ENCODE assay signal across 20 cellular contexts in genomic region chr1:29732438-29732837, GRCh38.
DNase-seq lines count a peak whose midpoint lies in the region; ATAC-seq, FAIRE-seq and TF ChIP-seq lines count a peak whose summit lies in the region.
"Had no signal": no experiment of that assay in that cellular context is flagged by ENCODE, and none has a peak within 500 bp of the region (broad histone marks: within the 10 kb centered on the region; RNA-seq: fewer than 3 reads in every experiment).

No MANE protein-coding gene starts in this region.

- intact Hi-C loops in K562 (cut with micrococcal nuclease) (no loop called here), Right ventricle myocardium inferior (cut with DNase I) (no loop called here)

- H3K4me1 ChIP-seq in BLaER1 treated with 17β-estradiol and CSF1 and Interleukin-3, amounts not matched to agents 10 nM and 100 nM, result peaks cover 7 to 44% (median 19%) of the 10 kb centered on the region in 10 experiments; a peak in 19 of 20 replicates
- H3K4me1 ChIP-seq in GM23338 (ENCODE audit: insufficient read depth) (no peaks in the 10 kb centered on the region), K562 (replicated peaks in 1 of 2; ENCODE audit: control insufficient read depth in 2 of 2, insufficient read depth in 2 of 2, low read length in 2 of 2) (no peaks in the 10 kb centered on the region)
- H3K4me1 ChIP-seq: Caco-2 had no signal

- peak overlapping the region; percentile 12; the same call in 1 of the 2 replicates for H3K27ac Mint-ChIP-seq in GM23338
- H3K27ac Mint-ChIP-seq: CD4-positive, CD25-positive, alpha-beta regulatory T cell; HFFc6 had no signal

- no peak for ATAC-seq in GM23338
- no peak for ATAC-seq in K562
- ATAC-seq in Right ventricle myocardium inferior, result no peak
- ATAC-seq: Panc1, T-helper 17 cell had no signal

- H3K4me2 ChIP-seq in BLaER1 treated with 17β-estradiol and CSF1 and Interleukin-3, amounts not matched to agents 10 nM and 100 nM, result peak overlapping the region; percentile 3 to 95 (median 72); a peak in 19 of 22 replicates
- H3K4me2 ChIP-seq in GM23338 (no peak overlapping the region), K562 (ENCODE audit: insufficient read depth, low read length) (no peak overlapping the region)

- H3K4me3 ChIP-seq in BLaER1 treated with 17β-estradiol and CSF1 and Interleukin-3, amounts not matched to agents 10 nM and 100 nM, result 0 out of 20 replicates have a peak overlapping the region, but pooled peaks of 1 of the 10 experiments have one; percentile 30
- H3K4me3 ChIP-seq in GM23338 (no peak overlapping the region), K562 (no peak overlapping the region)

- no peak overlapping the region; the same call in 2 of the 3 replicates for H3K4me3 Mint-ChIP-seq in GM23338
- H3K4me3 Mint-ChIP-seq: HFFc6, T-helper 17 cell had no signal

- H4K20me1 ChIP-seq in BLaER1 treated with 17β-estradiol and CSF1 and Interleukin-3, amounts not matched to agents 10 nM and 100 nM, result 0 out of 22 replicates have a peak, but pooled peaks cover 0 to 4% (median 0%) of the 10 kb centered on the region in 11 experiments
- H4K20me1 ChIP-seq in GM23338 (replicated peaks; ENCODE audit: insufficient read depth) (no peaks in the 10 kb centered on the region), K562 (replicated peaks; ENCODE audit: control insufficient read depth, insufficient read depth, low read length) (no peaks in the 10 kb centered on the region; the same call in 1 of the 2 replicates)

- no TSS peak for BruUV-seq in K562 (replicated peaks; lab: Mats Ljungman, UMichigan)

- no peaks in the 10 kb centered on the region for H3F3A ChIP-seq in GM23338 (replicated peaks; ENCODE audit: low read depth)

- no peaks in the 10 kb centered on the region for H3K9me3 Mint-ChIP-seq in GM23338
- H3K9me3 Mint-ChIP-seq: HFFc6 had no signal

- H3K9ac ChIP-seq in BLaER1 treated with 17β-estradiol and CSF1 and Interleukin-3, amounts not matched to agents 10 nM and 100 nM, result peak overlapping the region in 2 of 11 experiments; percentile 16 to 35; a peak in 1 of 22 replicates
- H3K9ac ChIP-seq in K562 (ENCODE audit: insufficient read depth in 1 of 2, low read depth in 2 of 2, low read length in 2 of 2), result no peak overlapping the region

- no peak for TF ChIP-seq CTCF in GM23338 (conservative IDR thresholded peaks at IDR 0.05; ENCODE audit: low read depth in 2 of 2)
- no peak for TF ChIP-seq CTCF in K562 (IDR thresholded peaks at IDR 0.05 in 2 of 3, conservative IDR thresholded peaks at IDR 0.05 in 1 of 3; ENCODE audit: insufficient read depth in 2 of 3, low read depth in 1 of 3, low read length in 3 of 3)

- no peaks in the 10 kb centered on the region for H3K36me3 Mint-ChIP-seq in GM23338 (ENCODE audit: low read depth)
- H3K36me3 Mint-ChIP-seq: CD4-positive, CD25-positive, alpha-beta regulatory T cell had no signal

- CTCF ChIA-PET in K562 (lab: Yijun Ruan, JAX; ENCODE audit: low intra/inter-chr PET ratio), result no interaction called here

- DNase-seq in GM23338 (ENCODE audit: low spot score) (no peak), MV-4-11 (lab: John Stamatoyannopoulos, UW) (peak; percentile 87), K562 (ENCODE audit: extremely low read depth in 1 of 4, low spot score in 3 of 4) (no peak), Right ventricle myocardium inferior (ENCODE audit: missing footprints) (no peak)
- no peak for DNase-seq in activated T-cell treated with anti-CD3 and anti-CD28 coated beads, Interleukin-2, amount 50 U/mL, for 1 hour
- DNase-seq in activated CD4-positive, alpha-beta T cell treated with anti-CD3 and anti-CD28 coated beads, Interleukin-2, amount 50 U/mL, for 4 hours, result no peak
- DNase-seq: AML-193; Caco-2; CD4-positive, CD25-positive, alpha-beta regulatory T cell; HFFc6; Karpas-422; NCI-H1436; NCI-H2029; NCI-H2171; NCI-H446 treated with DMSO at 0.1 percent for 48 hours; NK-92 treated with Interleukin-12 subunit alpha and Interleukin-12 subunit beta, amount 100 ng/mL, for 24 hours; Right ventricle myocardium superior; T-helper 17 cell had no signal

- TF ChIP-seq POLR2A in K562 (conservative IDR thresholded peaks at IDR 0.05), result no peak

- FAIRE-seq in K562 (lab: Jason Lieb, UNC), result peak; percentile 67

- H3K9me2 ChIP-seq in GM23338 (ENCODE audit: insufficient read depth), result no peaks in the 10 kb centered on the region

- in situ Hi-C loops in K562 (cut with MboI), result no loop called here

- H2AFZ ChIP-seq in GM23338 (no peak overlapping the region), K562 (ENCODE audit: low read depth, low read length) (no peak overlapping the region)

- H3K27me3 Mint-ChIP-seq in GM23338 (ENCODE audit: insufficient read depth, low read depth, poor library complexity), result peaks cover 16% of the 10 kb centered on the region
- H3K27me3 Mint-ChIP-seq: CD4-positive, CD25-positive, alpha-beta regulatory T cell had no signal

- no peaks in the 10 kb centered on the region; the same call in 2 of the 3 replicates for H3K4me1 Mint-ChIP-seq in GM23338

- H3K27me3 ChIP-seq in BLaER1 treated with 17β-estradiol and CSF1 and Interleukin-3, amounts not matched to agents 10 nM and 100 nM, result no peaks in the 10 kb centered on the region
- H3K27me3 ChIP-seq in GM23338 (ENCODE audit: insufficient read depth) (no peaks in the 10 kb centered on the region), K562 (ENCODE audit: control insufficient read depth in 2 of 2, insufficient read depth in 2 of 2, low read length in 2 of 2) (no peaks in the 10 kb centered on the region)

- H3K36me3 ChIP-seq in BLaER1 treated with 17β-estradiol and CSF1 and Interleukin-3, amounts not matched to agents 10 nM and 100 nM, result no peaks in the 10 kb centered on the region
- H3K36me3 ChIP-seq in GM23338 (ENCODE audit: insufficient read depth) (no peaks in the 10 kb centered on the region), K562 (ENCODE audit: control insufficient read depth, insufficient read depth, low read length) (no peaks in the 10 kb centered on the region)

- H3K79me2 ChIP-seq in GM23338 (replicated peaks; ENCODE audit: insufficient read depth), result no peaks in the 10 kb centered on the region
- no peaks in the 10 kb centered on the region for H3K79me2 ChIP-seq in K562 (ENCODE audit: control insufficient read depth, insufficient read depth, low read length)

- WGBS in K562 (ENCODE audit: insufficient coverage, low coverage, missing lambda C conversion rate), result 3% methylated on average over 3 of the region's 3 CpGs

- no peak for TF ChIP-seq RAD21 in K562 (CRISPR knock-in tag; conservative IDR thresholded peaks at IDR 0.05 in 1 of 2, IDR thresholded peaks at IDR 0.05 in 1 of 2)

- POLR2A ChIA-PET in K562 (lab: Yijun Ruan, JAX), result no interaction called here

- H3K9me1 ChIP-seq in K562 (ENCODE audit: control insufficient read depth, insufficient read depth, low read length), result no peaks in the 10 kb centered on the region

- no peak for TF ChIP-seq EP300 in K562 (IDR thresholded peaks at IDR 0.05; ENCODE audit: low read length)

- H3K27ac ChIP-seq in BLaER1 treated with 17β-estradiol and CSF1 and Interleukin-3, amounts not matched to agents 10 nM and 100 nM, result peak overlapping the region in 8 of 11 experiments; percentile 36 to 64 (median 47); a peak in 11 of 22 replicates
- no peak overlapping the region for H3K27ac ChIP-seq in GM23338 (ENCODE audit: low read depth)
- H3K27ac ChIP-seq in K562 (ENCODE audit: extremely low read depth, low read depth, low read length), result no peak overlapping the region

- H3K9me3 ChIP-seq in BLaER1 treated with 17β-estradiol and CSF1 and Interleukin-3, amounts not matched to agents 10 nM and 100 nM (replicated peaks in 1 of 11), result no peaks in the 10 kb centered on the region
- H3K9me3 ChIP-seq in K562 (replicated peaks; ENCODE audit: control insufficient read depth, insufficient read depth, low read depth, low read length), result no peaks in the 10 kb centered on the region
- H3K9me3 ChIP-seq: Caco-2 had no signal

TF ChIP-seq in GM23338, 12 proteins besides CTCF, POLR2A, EP300 and RAD21 (continues in another document):
- no peak for TF ChIP-seq STAT1 (IDR thresholded peaks at IDR 0.05; ENCODE audit: unreplicated experiment)

Comparison
In these comparisons a context has a peak if more than half of its experiments do, and no peak if none do; other contexts are left out.
1. H3K27ac ChIP-seq: peak in BLaER1 treated with 17β-estradiol and CSF1 and Interleukin-3, amounts not matched to agents 10 nM and 100 nM (8 of 11); none in GM23338 (single experiment) and K562 (single experiment).
2. H3K4me2 ChIP-seq: peak in BLaER1 treated with 17β-estradiol and CSF1 and Interleukin-3, amounts not matched to agents 10 nM and 100 nM (11 of 11); none in GM23338 (single experiment) and K562 (single experiment).